Comparison of ENCODE assay signal across 22 cellular contexts in the genomic region with DNA sequence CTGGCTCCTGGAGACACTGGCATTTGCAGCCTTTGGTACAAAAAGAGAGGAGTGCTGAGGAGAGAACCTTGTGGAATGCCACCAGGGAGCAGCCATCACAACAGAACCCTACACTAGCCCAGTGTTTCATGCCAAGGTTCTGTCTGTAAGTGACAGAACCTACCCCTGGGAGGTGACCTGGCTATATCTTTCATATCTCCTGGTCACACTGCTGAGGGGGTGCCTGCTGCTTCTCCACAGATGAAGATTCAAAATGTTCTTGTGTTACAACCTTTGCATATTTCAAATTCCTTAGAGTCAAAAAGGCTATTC. TPM values are rescaled to one million over a fixed set of nuclear protein-coding genes. Genes with fewer than 3 reads are reported as not detected.
DNase-seq lines count a peak whose midpoint lies in the region; ATAC-seq and TF ChIP-seq lines count a peak whose summit lies in the region.
"Had no signal": no experiment of that assay in that cellular context is flagged by ENCODE, and none has a peak within 500 bp of the region (broad histone marks: within the 10 kb centered on the region; RNA-seq: fewer than 3 reads in every experiment).

No MANE protein-coding gene starts in this region.

- H3K27ac Mint-ChIP-seq in mesothelial cell of epicardium (peak overlapping the region; percentile 70), type B pancreatic cell (peak overlapping the region; percentile 95)
- H3K27ac Mint-ChIP-seq: activated CD8-positive, alpha-beta T cell treated with anti-CD3 and anti-CD28 coated beads, Interleukin-2, amount 10 ng/mL, durations not matched to agents 7 days and 5 days; stimulated activated naive B cell treated with anti-CD40 and anti-IgM and Interleukin-4, amounts not matched to agents 10 μg/mL and 1 μg/mL and 100 μg/mL, for 72 hours had no signal

- H3K27ac ChIP-seq in SK-N-SH (ENCODE audit: low read depth in 2 of 2, low read length in 1 of 2) (no peak overlapping the region), colonic mucosa (peak overlapping the region; percentile 82)
- H3K27ac ChIP-seq: coronary artery, HL-60, psoas muscle, thoracic aorta had no signal

- CTCF ChIA-PET in SK-N-SH (lab: Yijun Ruan, JAX), result interaction anchor here (2.9 to 4.3 kb wide), 3 partner anchors 12 to 114 kb away, joined by 16 to 45 read pairs (median 22); no protein-coding TSS in a partner anchor

- H3K4me3 ChIP-seq in SK-N-SH (ENCODE audit: low read depth in 2 of 2, low read length in 1 of 2), result no peak overlapping the region
- no peak overlapping the region for H3K4me3 ChIP-seq in colonic mucosa
- H3K4me3 ChIP-seq: coronary artery, psoas muscle, thoracic aorta had no signal

- no peak for TF ChIP-seq RAD21 in SK-N-SH (IDR thresholded peaks at IDR 0.05; ENCODE audit: low read length)

- H3K4me1 Mint-ChIP-seq in mesothelial cell of epicardium (peaks cover 17% of the 10 kb centered on the region), type B pancreatic cell (ENCODE audit: unreplicated experiment) (peaks cover 14% of the 10 kb centered on the region)
- H3K4me1 Mint-ChIP-seq: stimulated activated naive B cell treated with anti-CD40 and anti-IgM and Interleukin-4, amounts not matched to agents 10 μg/mL and 1 μg/mL and 100 μg/mL, for 72 hours had no signal

- H3K9me3 ChIP-seq in SK-N-SH (no peaks in the 10 kb centered on the region), colonic mucosa (no peaks in the 10 kb centered on the region)
- H3K9me3 ChIP-seq: psoas muscle, thoracic aorta had no signal

- H2AFZ ChIP-seq in SK-N-SH (ENCODE audit: low read depth), result no peak overlapping the region

- no peaks in the 10 kb centered on the region for H4K20me1 ChIP-seq in SK-N-SH (ENCODE audit: insufficient read depth)

- no peak overlapping the region for H3K9ac ChIP-seq in SK-N-SH
- H3K9ac ChIP-seq in colonic mucosa (ENCODE audit: low read depth in 2 of 2, low read length in 2 of 2), result no peak overlapping the region

- H3K79me2 ChIP-seq in SK-N-SH (ENCODE audit: insufficient read depth), result no peaks in the 10 kb centered on the region

- no peaks in the 10 kb centered on the region; the same call in 1 of the 2 replicates for H3K27me3 ChIP-seq in SK-N-SH (ENCODE audit: insufficient read depth)
- no peaks in the 10 kb centered on the region for H3K27me3 ChIP-seq in colonic mucosa

- no peaks in the 10 kb centered on the region for H3K27me3 Mint-ChIP-seq in mesothelial cell of epicardium (ENCODE audit: low read depth)
- H3K27me3 Mint-ChIP-seq in type B pancreatic cell, result no peaks in the 10 kb centered on the region
- H3K27me3 Mint-ChIP-seq: stimulated activated naive B cell treated with anti-CD40 and anti-IgM and Interleukin-4, amounts not matched to agents 10 μg/mL and 1 μg/mL and 100 μg/mL, for 72 hours had no signal

- H3K36me3 Mint-ChIP-seq in mesothelial cell of epicardium (no peaks in the 10 kb centered on the region), type B pancreatic cell (no peaks in the 10 kb centered on the region)
- H3K36me3 Mint-ChIP-seq: stimulated activated naive B cell treated with anti-CD40 and anti-IgM and Interleukin-4, amounts not matched to agents 10 μg/mL and 1 μg/mL and 100 μg/mL, for 72 hours had no signal

- no peak overlapping the region for H3K4me2 ChIP-seq in SK-N-SH

- no peaks in the 10 kb centered on the region for H3K9me2 ChIP-seq in SK-N-SH

- H3K4me1 ChIP-seq in SK-N-SH (ENCODE audit: control insufficient read depth in 1 of 2, insufficient read depth in 2 of 2, low read depth in 1 of 2, low read length in 1 of 2) (no peaks in the 10 kb centered on the region), colonic mucosa (peaks cover 9% of the 10 kb centered on the region)
- H3K4me1 ChIP-seq: psoas muscle had no signal

- no peaks in the 10 kb centered on the region for H3K9me3 Mint-ChIP-seq in mesothelial cell of epicardium
- H3K9me3 Mint-ChIP-seq in type B pancreatic cell, result no peaks in the 10 kb centered on the region
- H3K9me3 Mint-ChIP-seq: nephron progenitor cell; stimulated activated naive B cell treated with anti-CD40 and anti-IgM and Interleukin-4, amounts not matched to agents 10 μg/mL and 1 μg/mL and 100 μg/mL, for 72 hours had no signal

- TF ChIP-seq CTCF in SK-N-SH (IDR thresholded peaks at IDR 0.05) (no peak), colonic mucosa (IDR thresholded peaks at IDR 0.05) (no peak), mesothelial cell of epicardium (IDR thresholded peaks at IDR 0.05; ENCODE audit: unreplicated experiment) (no peak), type B pancreatic cell (conservative IDR thresholded peaks at IDR 0.05) (no peak)

- intact Hi-C loops in colonic mucosa (cut with DNase I), result no loop called here

- peak; percentile 45 for ATAC-seq in SK-N-SH treated with all-trans-retinoic acid at 6 μM for 48 hours
- no peak for ATAC-seq in HG02678 (IDR thresholded peaks at IDR 0.05; ENCODE audit: unreplicated experiment)
- ATAC-seq: activated CD8-positive, alpha-beta T cell treated with anti-CD3 and anti-CD28 coated beads, Interleukin-2, amount 10 ng/mL, durations not matched to agents 7 days and 5 days; psoas muscle; stimulated activated naive B cell treated with anti-CD40 and anti-IgM and Interleukin-4, amounts not matched to agents 10 μg/mL and 1 μg/mL and 100 μg/mL, for 72 hours had no signal

- peaks cover 3% of the 10 kb centered on the region for H3F3A ChIP-seq in SK-N-SH (replicated peaks; ENCODE audit: insufficient read depth)

- H3K36me3 ChIP-seq in SK-N-SH (replicated peaks in 1 of 2; ENCODE audit: control insufficient read depth in 1 of 2, insufficient read depth in 2 of 2, low read length in 1 of 2) (no peaks in the 10 kb centered on the region), colonic mucosa (no peaks in the 10 kb centered on the region)
- H3K36me3 ChIP-seq: thoracic aorta had no signal

- DNase-seq in SK-N-SH, result no peak
- DNase-seq in colonic mucosa, result no peak
- DNase-seq in mesothelial cell of epicardium (ENCODE audit: low spot score in 2 of 2, unreplicated experiment in 2 of 2), result no peak
- no peak for DNase-seq in type B pancreatic cell (ENCODE audit: extremely low spot score, unreplicated experiment)
- no peak for DNase-seq in GM03348 (ENCODE audit: low spot score)
- DNase-seq in NCI-H2196 treated with DMSO at 0.1 percent for 48 hours (lab: John Stamatoyannopoulos, UW; ENCODE audit: unreplicated experiment), result no peak
- DNase-seq: 8988T; activated CD4-positive, alpha-beta T cell treated with anti-CD3 and anti-CD28 coated beads for 1 hour; activated CD8-positive, alpha-beta T cell treated with anti-CD3 and anti-CD28 coated beads, Interleukin-2, amount 10 ng/mL, durations not matched to agents 7 days and 5 days; activated naive CD4-positive, alpha-beta T cell; DND-41; NCI-H1436; NCI-H69; nephron progenitor cell; psoas muscle; SHP77; stimulated activated naive B cell treated with anti-CD40 and anti-IgM and Interleukin-4, amounts not matched to agents 10 μg/mL and 1 μg/mL and 100 μg/mL, for 72 hours had no signal

- H3K4me3 Mint-ChIP-seq in mesothelial cell of epicardium, result no peak overlapping the region
- H3K4me3 Mint-ChIP-seq in type B pancreatic cell, result peak overlapping the region; percentile 64
- H3K4me3 Mint-ChIP-seq: activated CD8-positive, alpha-beta T cell treated with anti-CD3 and anti-CD28 coated beads, Interleukin-2, amount 10 ng/mL, durations not matched to agents 7 days and 5 days; nephron progenitor cell; stimulated activated naive B cell treated with anti-CD40 and anti-IgM and Interleukin-4, amounts not matched to agents 10 μg/mL and 1 μg/mL and 100 μg/mL, for 72 hours had no signal

- POLR2A ChIA-PET in SK-N-SH (lab: Yijun Ruan, JAX), result no interaction called here

- no peak for TF ChIP-seq EP300 in SK-N-SH (IDR thresholded peaks at IDR 0.05; ENCODE audit: borderline replicate concordance in 1 of 2, low read depth in 1 of 2, low read length in 1 of 2)

TF ChIP-seq in SK-N-SH, 30 proteins besides CTCF, POLR2A, EP300 and RAD21 (continues in another document):
- TF ChIP-seq NFIC (IDR thresholded peaks at IDR 0.05; ENCODE audit: borderline replicate concordance), result no peak
- TF ChIP-seq TCF12 (IDR thresholded peaks at IDR 0.05), result no peak
- no peak for TF ChIP-seq RXRA (IDR thresholded peaks at IDR 0.05; ENCODE audit: borderline replicate concordance, low read depth)
- TF ChIP-seq SMC3 (IDR thresholded peaks at IDR 0.05; ENCODE audit: low read depth, low read length), result no peak
- no peak for TF ChIP-seq NRF1 (IDR thresholded peaks at IDR 0.05; ENCODE audit: low read depth, low read length)
- TF ChIP-seq, protein P1, sequence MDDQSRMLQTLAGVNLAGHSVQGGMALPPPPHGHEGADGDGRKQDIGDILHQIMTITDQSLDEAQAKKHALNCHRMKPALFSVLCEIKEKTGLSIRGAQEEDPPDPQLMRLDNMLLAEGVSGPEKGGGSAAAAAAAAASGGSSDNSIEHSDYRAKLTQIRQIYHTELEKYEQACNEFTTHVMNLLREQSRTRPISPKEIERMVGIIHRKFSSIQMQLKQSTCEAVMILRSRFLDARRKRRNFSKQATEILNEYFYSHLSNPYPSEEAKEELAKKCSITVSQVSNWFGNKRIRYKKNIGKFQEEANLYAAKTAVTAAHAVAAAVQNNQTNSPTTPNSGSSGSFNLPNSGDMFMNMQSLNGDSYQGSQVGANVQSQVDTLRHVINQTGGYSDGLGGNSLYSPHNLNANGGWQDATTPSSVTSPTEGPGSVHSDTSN (IDR thresholded peaks at IDR 0.05), result no peak

RNA-seq across cellular contexts. Expression of a gene that starts 12.7 kb away (rescaled TPM):
- polyA plus RNA-seq in SK-N-SH (2012; rRNA removed), result 267 and 292 TPM in 2 replicates
- polyA plus RNA-seq in SK-N-SH (2012; cell fraction: cytosol; rRNA removed), result 346 and 371 TPM in 2 replicates
- 127 and 164 TPM in 2 replicates for polyA plus RNA-seq in SK-N-SH (2012; cell fraction: nucleus; rRNA removed)
- total RNA-seq in colonic mucosa (100 to 1,000 TPM; 398 to 455 TPM), mesothelial cell of epicardium (544 to 576 TPM (median 554 TPM) in 3 replicates), type B pancreatic cell (ENCODE audit: low replicate concordance) (450 and 521 TPM in 2 replicates)

RNA-seq across cellular contexts. Expression of a gene that starts 44.6 kb away (rescaled TPM):
- 332 and 351 TPM in 2 replicates for polyA plus RNA-seq in SK-N-SH (2012; rRNA removed)
- polyA plus RNA-seq in SK-N-SH (2012; cell fraction: cytosol; rRNA removed), result 225 and 265 TPM in 2 replicates
- 714 and 1,063 TPM in 2 replicates for polyA plus RNA-seq in SK-N-SH (2012; cell fraction: nucleus; rRNA removed)
- total RNA-seq in colonic mucosa (1,000 to 10,000 TPM; 1,068 to 1,487 TPM), mesothelial cell of epicardium (714 to 762 TPM (median 725 TPM) in 3 replicates), type B pancreatic cell (ENCODE audit: low replicate concordance) (480 and 1,293 TPM in 2 replicates)

RNA-seq across cellular contexts. Expression of a gene that starts 56.4 kb away (rescaled TPM):
- 32.7 and 50.0 TPM in 2 replicates for polyA plus RNA-seq in SK-N-SH (2012; rRNA removed)
- polyA plus RNA-seq in SK-N-SH (2012; cell fraction: cytosol; rRNA removed), result 9.6 and 17.3 TPM in 2 replicates
- polyA plus RNA-seq in SK-N-SH (2012; cell fraction: nucleus; rRNA removed), result 225 and 321 TPM in 2 replicates
- total RNA-seq in colonic mucosa (10 to 100 TPM; 26.0 to 27.1 TPM), mesothelial cell of epicardium (78.8 to 91.7 TPM (median 86.4 TPM) in 3 replicates), type B pancreatic cell (ENCODE audit: low replicate concordance) (3.5 and 21.8 TPM in 2 replicates)
